ENCODE assay signal across 23 cellular contexts in the genomic region with DNA sequence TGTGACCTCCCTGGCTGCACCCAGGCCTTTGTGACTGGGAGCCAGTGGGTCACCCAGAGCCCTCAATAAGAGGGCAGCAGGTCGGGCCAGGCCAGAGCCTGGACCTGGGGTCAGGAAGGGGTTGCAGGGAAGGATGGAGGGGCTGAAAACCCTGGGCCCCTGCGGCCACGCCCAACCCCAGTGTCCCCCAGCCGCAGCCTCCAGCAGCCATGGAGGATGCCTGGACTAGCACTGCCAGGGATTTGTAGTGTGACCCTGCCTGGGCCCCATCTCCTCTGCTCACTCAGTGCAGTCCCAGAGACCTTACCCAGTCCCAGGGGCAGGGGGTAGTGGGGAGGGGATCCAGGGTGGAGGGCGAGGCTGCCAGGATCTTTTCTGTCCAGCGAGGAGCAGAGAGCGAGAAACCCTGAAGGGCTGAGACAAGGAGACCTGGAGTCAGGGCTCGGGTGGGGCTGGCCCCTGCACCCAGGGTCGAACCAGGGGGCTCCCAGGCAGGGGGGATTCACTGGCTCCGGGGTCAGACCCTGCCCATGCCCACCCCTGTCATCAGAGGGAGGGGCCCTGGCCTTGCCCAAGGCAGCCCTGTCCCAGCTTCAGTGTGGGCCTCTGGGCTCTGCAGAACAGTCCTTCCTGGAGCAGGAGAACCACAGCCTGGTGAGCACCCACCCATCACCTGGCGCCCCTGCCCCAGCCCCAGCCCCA.
DNase-seq lines count a peak whose midpoint lies in the region; ATAC-seq, FAIRE-seq and TF ChIP-seq lines count a peak whose summit lies in the region.
"Had no signal": no experiment of that assay in that cellular context is flagged by ENCODE, and none has a peak within 500 bp of the region (broad histone marks: within the 10 kb centered on the region; RNA-seq: fewer than 3 reads in every experiment).

No MANE protein-coding gene starts in this region.

- no peaks in the 10 kb centered on the region for H3K4me1 ChIP-seq in heart left ventricle
- H3K4me1 ChIP-seq in osteoblast (ENCODE audit: insufficient read depth, low read length): no peaks in the 10 kb centered on the region
- no peaks in the 10 kb centered on the region for H3K4me1 ChIP-seq in uterus
- no peaks in the 10 kb centered on the region for H3K4me1 ChIP-seq in naive thymus-derived CD4-positive, alpha-beta T cell (ENCODE audit: control insufficient read depth in 2 of 2, insufficient read depth in 2 of 2, low read length in 2 of 2)
- H3K4me1 ChIP-seq: Caco-2, SJSA1 had no signal

- ATAC-seq in Right ventricle myocardium inferior: no peak
- ATAC-seq in heart left ventricle: no peak
- no peak for ATAC-seq in naive thymus-derived CD4-positive, alpha-beta T cell
- ATAC-seq: CD8-positive, alpha-beta T cell had no signal

- no peaks in the 10 kb centered on the region for H3K9me3 ChIP-seq in heart left ventricle
- no peaks in the 10 kb centered on the region for H3K9me3 ChIP-seq in osteoblast (ENCODE audit: low read depth, low read length)
- no peaks in the 10 kb centered on the region for H3K9me3 ChIP-seq in uterus
- no peaks in the 10 kb centered on the region for H3K9me3 ChIP-seq in naive thymus-derived CD4-positive, alpha-beta T cell (ENCODE audit: control insufficient read depth in 2 of 3, low read length in 3 of 3)
- H3K9me3 ChIP-seq: Caco-2, SJSA1 had no signal

- H3K27me3 ChIP-seq in heart left ventricle (no peaks in the 10 kb centered on the region), osteoblast (ENCODE audit: insufficient read depth, low read length) (no peaks in the 10 kb centered on the region), uterus (no peaks in the 10 kb centered on the region)
- no peaks in the 10 kb centered on the region for H3K27me3 ChIP-seq in naive thymus-derived CD4-positive, alpha-beta T cell (ENCODE audit: control insufficient read depth in 2 of 2, insufficient read depth in 2 of 2, low read length in 2 of 2)
- H3K27me3 ChIP-seq: SJSA1 had no signal

- WGBS in heart left ventricle, 4 donors: 85 to 88% (median 85%) methylated on average over 8 to 11 of the region's 11 CpGs

- no peak overlapping the region for H3K27ac Mint-ChIP-seq in activated naive CD8-positive, alpha-beta T cell treated with anti-CD3 and anti-CD28 coated beads for 36 hours
- no peak overlapping the region for H3K27ac Mint-ChIP-seq in naive thymus-derived CD4-positive, alpha-beta T cell
- H3K27ac Mint-ChIP-seq: CD8-positive, alpha-beta T cell; IgD-negative memory B cell had no signal

- FAIRE-seq in urothelium cell line (lab: Jason Lieb, UNC): peak; percentile 5

- CTCF ChIA-PET in naive thymus-derived CD4-positive, alpha-beta T cell (lab: Charles Lee): no interaction called here

- H3K36me3 ChIP-seq in heart left ventricle (no peaks in the 10 kb centered on the region), osteoblast (ENCODE audit: insufficient read depth, low read length) (no peaks in the 10 kb centered on the region), uterus (no peaks in the 10 kb centered on the region)
- H3K36me3 ChIP-seq in naive thymus-derived CD4-positive, alpha-beta T cell (ENCODE audit: control insufficient read depth in 2 of 3, insufficient read depth in 3 of 3, low read length in 3 of 3): no peaks in the 10 kb centered on the region
- H3K36me3 ChIP-seq: SJSA1 had no signal

- H3K4me1 Mint-ChIP-seq in activated naive CD8-positive, alpha-beta T cell treated with anti-CD3 and anti-CD28 coated beads for 36 hours: no peaks in the 10 kb centered on the region
- peaks cover 0 to 2% (median 0%) of the 10 kb centered on the region in 7 donors for H3K4me1 Mint-ChIP-seq in naive thymus-derived CD4-positive, alpha-beta T cell

- no peaks in the 10 kb centered on the region for H3K79me2 ChIP-seq in osteoblast (ENCODE audit: insufficient read depth, low read length)

- DNase-seq in Right ventricle myocardium inferior (ENCODE audit: missing footprints) (peak; percentile 53), heart left ventricle (no peak), islet precursor cell (peak; percentile 46), osteoblast (ENCODE audit: insufficient read length, low spot score, missing footprints) (peak; percentile 86), urothelium cell line (ENCODE audit: low spot score) (no peak), uterus (no peak)
- DNase-seq in activated naive CD8-positive, alpha-beta T cell treated with anti-CD3 and anti-CD28 coated beads for 36 hours: no peak
- no peak for DNase-seq in naive thymus-derived CD4-positive, alpha-beta T cell
- DNase-seq: Caco-2; CD8-positive, alpha-beta T cell; DND-41; NCI-H1048; NCI-H1417 treated with DMSO at 0.1 percent for 48 hours; NCI-H1694 treated with DMSO at 0.1 percent for 48 hours; NCI-H2081; NCI-H2227 treated with DMSO at 0.1 percent for 48 hours; NCI-H526 treated with DMSO at 0.1 percent for 48 hours; PC-9; Right ventricle myocardium superior had no signal

- POLR2A ChIA-PET in naive thymus-derived CD4-positive, alpha-beta T cell (lab: Charles Lee): no interaction called here

- H4K20me1 ChIP-seq in osteoblast (ENCODE audit: insufficient read depth, low read length): no peaks in the 10 kb centered on the region

- H3K4me3 Mint-ChIP-seq in activated naive CD8-positive, alpha-beta T cell treated with anti-CD3 and anti-CD28 coated beads for 36 hours: no peak overlapping the region
- H3K4me3 Mint-ChIP-seq in naive thymus-derived CD4-positive, alpha-beta T cell: no peak overlapping the region
- H3K4me3 Mint-ChIP-seq: CD8-positive, alpha-beta T cell; IgD-negative memory B cell had no signal

- H3K4me3 ChIP-seq in heart left ventricle (no peak overlapping the region), osteoblast (ENCODE audit: insufficient read depth, low read length) (no peak overlapping the region), uterus (no peak overlapping the region)
- H3K4me3 ChIP-seq in naive thymus-derived CD4-positive, alpha-beta T cell (ENCODE audit: low read length): no peak overlapping the region
- H3K4me3 ChIP-seq: PC-9, SJSA1 had no signal

- TF ChIP-seq CTCF in heart left ventricle (IDR thresholded peaks at IDR 0.05): no peak
- TF ChIP-seq CTCF in osteoblast (IDR thresholded peaks at IDR 0.05; ENCODE audit: extremely low read depth, low read depth, low read length): no peak
- TF ChIP-seq CTCF in uterus (IDR thresholded peaks at IDR 0.05): no peak

- no peaks in the 10 kb centered on the region for H3K36me3 Mint-ChIP-seq in activated naive CD8-positive, alpha-beta T cell treated with anti-CD3 and anti-CD28 coated beads for 36 hours
- H3K36me3 Mint-ChIP-seq in naive thymus-derived CD4-positive, alpha-beta T cell: no peaks in the 10 kb centered on the region
- H3K36me3 Mint-ChIP-seq: CD8-positive, alpha-beta T cell; IgD-negative memory B cell had no signal

- H3K9me3 Mint-ChIP-seq in activated naive CD8-positive, alpha-beta T cell treated with anti-CD3 and anti-CD28 coated beads for 36 hours: no peaks in the 10 kb centered on the region
- H3K9me3 Mint-ChIP-seq in naive thymus-derived CD4-positive, alpha-beta T cell: no peaks in the 10 kb centered on the region
- H3K9me3 Mint-ChIP-seq: CD8-positive, alpha-beta T cell; IgD-negative memory B cell had no signal

- TF ChIP-seq POLR2A in heart left ventricle (IDR thresholded peaks at IDR 0.05) (no peak), uterus (IDR thresholded peaks at IDR 0.05) (no peak)

- H2AFZ ChIP-seq in osteoblast (ENCODE audit: low read length): no peak overlapping the region
- H2AFZ ChIP-seq: PC-9 had no signal

- H3K27me3 Mint-ChIP-seq in activated naive CD8-positive, alpha-beta T cell treated with anti-CD3 and anti-CD28 coated beads for 36 hours: no peaks in the 10 kb centered on the region
- no peaks in the 10 kb centered on the region for H3K27me3 Mint-ChIP-seq in naive thymus-derived CD4-positive, alpha-beta T cell

- no peak overlapping the region for H3K4me2 ChIP-seq in osteoblast (ENCODE audit: insufficient read depth, low read length)
- H3K4me2 ChIP-seq: KMS-11, PC-9 had no signal

- intact Hi-C loops in Right ventricle myocardium inferior (cut with DNase I): no loop called here
- intact Hi-C loops in heart left ventricle (cut with DNase I): loop anchor here in 1 of 10 donors (10.0 kb wide), 1 partner anchor 142 kb away; no protein-coding TSS in a partner anchor
- intact Hi-C loops in uterus (cut with DNase I; ENCODE audit: low total_unique reads): loop anchor here (10.0 kb wide), 1 partner anchor 228 kb away; no protein-coding TSS in a partner anchor
- intact Hi-C loops in naive thymus-derived CD4-positive, alpha-beta T cell (cut with micrococcal nuclease): no loop called here

- no peak overlapping the region for H3K27ac ChIP-seq in heart left ventricle
- H3K27ac ChIP-seq in osteoblast (ENCODE audit: low read depth, low read length): no peak overlapping the region
- no peak overlapping the region for H3K27ac ChIP-seq in uterus
- H3K27ac ChIP-seq in naive thymus-derived CD4-positive, alpha-beta T cell (ENCODE audit: low read depth, low read length): no peak overlapping the region
- H3K27ac ChIP-seq: C4-2B, KMS-11, PC-9, SJSA1 had no signal

Comparison
In these comparisons a context has a peak if more than half of its experiments do, and no peak if none do; other contexts are left out.
1. DNase-seq: peak in Right ventricle myocardium inferior (single experiment), islet precursor cell (single experiment) and osteoblast (single experiment); none in heart left ventricle (0 of 5), urothelium cell line (single experiment), uterus (0 of 2), activated naive CD8-positive, alpha-beta T cell treated with anti-CD3 and anti-CD28 coated beads for 36 hours (single experiment) and naive thymus-derived CD4-positive, alpha-beta T cell (0 of 9).